In genomic region chr10:86795353-86795752, GRCh38 we compare ENCODE assay signal across 9 cellular contexts. TPM values are rescaled to one million over a fixed set of nuclear protein-coding genes. Genes with fewer than 3 reads are reported as not detected.
DNase-seq lines count a peak whose midpoint lies in the region; ATAC-seq and TF ChIP-seq lines count a peak whose summit lies in the region.
"Had no signal": no experiment of that assay in that cellular context is flagged by ENCODE, and none has a peak within 500 bp of the region (broad histone marks: within the 10 kb centered on the region; RNA-seq: fewer than 3 reads in every experiment).

No MANE protein-coding gene starts in this region.

- H3K27ac ChIP-seq in endodermal cell (ENCODE audit: low read depth, low read length) (peak overlapping the region; percentile 83), neural progenitor cell (peak overlapping the region; percentile 72)
- H3K27ac ChIP-seq: VCaP had no signal

- CTCF ChIA-PET in activated CD4-positive, alpha-beta memory T cell treated with anti-CD3 and anti-CD28 coated beads for 36 hours (lab: Charles Lee) = interaction anchor here (0.7 kb wide), 1 partner anchor 165 kb away, joined by 3 read pairs; no protein-coding TSS in a partner anchor

- H3K4me3 ChIP-seq in endodermal cell (ENCODE audit: low read length) = no peak overlapping the region
- peak overlapping the region; percentile 28 for H3K4me3 ChIP-seq in neural progenitor cell

- H3F3A ChIP-seq in neural progenitor cell (ENCODE audit: low read depth) = peaks cover 40% of the 10 kb centered on the region

- H3K9me3 Mint-ChIP-seq in endodermal cell (peaks cover 2% of the 10 kb centered on the region), neural progenitor cell (peaks cover 3% of the 10 kb centered on the region)
- H3K9me3 Mint-ChIP-seq in activated CD4-positive, alpha-beta memory T cell treated with anti-CD3 and anti-CD28 coated beads for 36 hours = no peaks in the 10 kb centered on the region
- H3K9me3 Mint-ChIP-seq in activated T-cell treated with anti-CD3 and anti-CD28 coated beads, Interleukin-2, amount 50 U/mL, for 72 hours = no peaks in the 10 kb centered on the region

- H3K27me3 ChIP-seq in endodermal cell (ENCODE audit: control insufficient read depth, insufficient read depth, low read length, poor library complexity, severe bottlenecking) = no peaks in the 10 kb centered on the region
- no peaks in the 10 kb centered on the region for H3K27me3 ChIP-seq in neural progenitor cell

- TF ChIP-seq CTCF in endodermal cell (conservative IDR thresholded peaks at IDR 0.05) (no peak), neural progenitor cell (IDR thresholded peaks at IDR 0.05) (no peak)

- ATAC-seq in HG03045 (IDR thresholded peaks at IDR 0.05; ENCODE audit: unreplicated experiment) = no peak
- ATAC-seq in HG02885 (IDR thresholded peaks at IDR 0.05; ENCODE audit: poor library complexity, unreplicated experiment) = no peak
- no peak for ATAC-seq in activated T-cell treated with anti-CD3 and anti-CD28 coated beads, Interleukin-2, amount 50 U/mL, for 72 hours (replicated peaks in 1 of 2)

- intact Hi-C loops in activated CD4-positive, alpha-beta memory T cell treated with anti-CD3 and anti-CD28 coated beads for 36 hours (cut with micrococcal nuclease) = no loop called here

- H3K36me3 ChIP-seq in endodermal cell (ENCODE audit: control insufficient read depth, insufficient read depth, low read length) (peaks cover 9% of the 10 kb centered on the region), neural progenitor cell (no peaks in the 10 kb centered on the region)

- POLR2A ChIA-PET in activated CD4-positive, alpha-beta memory T cell treated with anti-CD3 and anti-CD28 coated beads for 36 hours (lab: Charles Lee) = no interaction called here

- peaks cover 12% of the 10 kb centered on the region for H3K36me3 Mint-ChIP-seq in endodermal cell (ENCODE audit: low read depth)
- H3K36me3 Mint-ChIP-seq in neural progenitor cell = peaks cover 12% of the 10 kb centered on the region
- H3K36me3 Mint-ChIP-seq in activated CD4-positive, alpha-beta memory T cell treated with anti-CD3 and anti-CD28 coated beads for 36 hours = no peaks in the 10 kb centered on the region
- no peaks in the 10 kb centered on the region for H3K36me3 Mint-ChIP-seq in activated T-cell treated with anti-CD3 and anti-CD28 coated beads, Interleukin-2, amount 50 U/mL, for 72 hours (ENCODE audit: insufficient read depth in 2 of 2)

- H3K4me1 ChIP-seq in endodermal cell (ENCODE audit: control insufficient read depth, insufficient read depth, low read length) = peaks cover 9% of the 10 kb centered on the region
- H3K4me1 ChIP-seq in neural progenitor cell = peaks cover 41% of the 10 kb centered on the region

- 20% methylated on average over 2 of the region's 3 CpGs; no CpG with 5 or more reads in 1 of the 2 experiments for WGBS in endodermal cell (ENCODE audit: insufficient coverage in 1 of 2, insufficient read length in 1 of 2), 2 experiments

- peak; percentile 84 for DNase-seq in EH (ENCODE audit: low read depth)
- peak; percentile 1 for DNase-seq in NCI-H2171 (lab: John Stamatoyannopoulos, UW)
- no peak for DNase-seq in endodermal cell
- peak; percentile 80 for DNase-seq in neural progenitor cell (ENCODE audit: low spot score)
- no peak for DNase-seq in activated CD4-positive, alpha-beta memory T cell treated with anti-CD3 and anti-CD28 coated beads for 36 hours
- DNase-seq in activated T-cell treated with anti-CD3 and anti-CD28 coated beads, Interleukin-2, amount 50 U/mL, for 72 hours = no peak

- H3K27me3 Mint-ChIP-seq in endodermal cell (ENCODE audit: insufficient read depth) (no peaks in the 10 kb centered on the region), neural progenitor cell (ENCODE audit: insufficient read depth, low read depth) (peaks cover 3% of the 10 kb centered on the region)
- no peaks in the 10 kb centered on the region for H3K27me3 Mint-ChIP-seq in activated CD4-positive, alpha-beta memory T cell treated with anti-CD3 and anti-CD28 coated beads for 36 hours
- H3K27me3 Mint-ChIP-seq in activated T-cell treated with anti-CD3 and anti-CD28 coated beads, Interleukin-2, amount 50 U/mL, for 72 hours (ENCODE audit: low read depth) = no peaks in the 10 kb centered on the region

- no peak overlapping the region for H3K4me3 Mint-ChIP-seq in endodermal cell
- H3K4me3 Mint-ChIP-seq in neural progenitor cell = peak overlapping the region; percentile 62
- H3K4me3 Mint-ChIP-seq in activated CD4-positive, alpha-beta memory T cell treated with anti-CD3 and anti-CD28 coated beads for 36 hours = no peak overlapping the region
- no peak overlapping the region for H3K4me3 Mint-ChIP-seq in activated T-cell treated with anti-CD3 and anti-CD28 coated beads, Interleukin-2, amount 50 U/mL, for 72 hours

- H3K27ac Mint-ChIP-seq in endodermal cell (peak overlapping the region; percentile 85), neural progenitor cell (peak overlapping the region; percentile 98)
- H3K27ac Mint-ChIP-seq in activated CD4-positive, alpha-beta memory T cell treated with anti-CD3 and anti-CD28 coated beads for 36 hours = no peak overlapping the region
- H3K27ac Mint-ChIP-seq in activated T-cell treated with anti-CD3 and anti-CD28 coated beads, Interleukin-2, amount 50 U/mL, for 72 hours = no peak overlapping the region

- H2AFZ ChIP-seq in neural progenitor cell (replicated peaks) = no peak overlapping the region

- H3K79me2 ChIP-seq in neural progenitor cell (ENCODE audit: low read depth) = peaks cover 98% of the 10 kb centered on the region

- H3K4me1 Mint-ChIP-seq in endodermal cell = peaks cover 24% of the 10 kb centered on the region
- peaks cover 36% of the 10 kb centered on the region for H3K4me1 Mint-ChIP-seq in neural progenitor cell
- peaks cover 16% of the 10 kb centered on the region for H3K4me1 Mint-ChIP-seq in activated CD4-positive, alpha-beta memory T cell treated with anti-CD3 and anti-CD28 coated beads for 36 hours (ENCODE audit: low read depth)
- peaks cover 15% of the 10 kb centered on the region for H3K4me1 Mint-ChIP-seq in activated T-cell treated with anti-CD3 and anti-CD28 coated beads, Interleukin-2, amount 50 U/mL, for 72 hours (ENCODE audit: low read depth)

- peak overlapping the region; percentile 70 for H3K4me2 ChIP-seq in neural progenitor cell

- H3K9me3 ChIP-seq in endodermal cell (ENCODE audit: control insufficient read depth, low read length) (no peaks in the 10 kb centered on the region), neural progenitor cell (ENCODE audit: low read depth) (no peaks in the 10 kb centered on the region)

- no peak overlapping the region for H3K9ac ChIP-seq in endodermal cell (ENCODE audit: extremely low read depth, low read length, poor library complexity, severe bottlenecking)
- H3K9ac ChIP-seq in neural progenitor cell = no peak overlapping the region

- H4K20me1 ChIP-seq in neural progenitor cell (ENCODE audit: low read depth) = peaks cover 6% of the 10 kb centered on the region

RNA-seq across cellular contexts. Expression of gene BMPR1A, which starts 38.9 kb away (rescaled TPM):
- total RNA-seq in endodermal cell = 10 to 100 TPM; 69.4 to 96.4 TPM
- polyA plus RNA-seq in endodermal cell (2013, experiment 1 of 2) = 40.2 TPM
- 38.8 TPM for polyA plus RNA-seq in endodermal cell (2013, experiment 2 of 2)
- 60.8 and 76.2 TPM in 2 replicates for total RNA-seq in neural progenitor cell (ENCODE audit: low replicate concordance)
- total RNA-seq in activated CD4-positive, alpha-beta memory T cell treated with anti-CD3 and anti-CD28 coated beads for 36 hours = 10 to 100 TPM; 10.8 to 13.6 TPM
- total RNA-seq in activated T-cell treated with anti-CD3 and anti-CD28 coated beads, Interleukin-2, amount 50 U/mL, for 72 hours = 10 to 100 TPM in 1 of 2 donors, 1 to 10 TPM in 1; 7.0 to 11.8 TPM

Comparison
In these comparisons a context has a peak if more than half of its experiments do, and no peak if none do; other contexts are left out.
1. DNase-seq: peak in EH (single experiment), NCI-H2171 (single experiment) and neural progenitor cell (single experiment); none in endodermal cell (single experiment), activated CD4-positive, alpha-beta memory T cell treated with anti-CD3 and anti-CD28 coated beads for 36 hours (single experiment) and activated T-cell treated with anti-CD3 and anti-CD28 coated beads, Interleukin-2, amount 50 U/mL, for 72 hours (0 of 2).
2. H3K27ac Mint-ChIP-seq: peak in endodermal cell (single experiment) and neural progenitor cell (single experiment); none in activated CD4-positive, alpha-beta memory T cell treated with anti-CD3 and anti-CD28 coated beads for 36 hours (single experiment) and activated T-cell treated with anti-CD3 and anti-CD28 coated beads, Interleukin-2, amount 50 U/mL, for 72 hours (single experiment).